In the genomic region with DNA sequence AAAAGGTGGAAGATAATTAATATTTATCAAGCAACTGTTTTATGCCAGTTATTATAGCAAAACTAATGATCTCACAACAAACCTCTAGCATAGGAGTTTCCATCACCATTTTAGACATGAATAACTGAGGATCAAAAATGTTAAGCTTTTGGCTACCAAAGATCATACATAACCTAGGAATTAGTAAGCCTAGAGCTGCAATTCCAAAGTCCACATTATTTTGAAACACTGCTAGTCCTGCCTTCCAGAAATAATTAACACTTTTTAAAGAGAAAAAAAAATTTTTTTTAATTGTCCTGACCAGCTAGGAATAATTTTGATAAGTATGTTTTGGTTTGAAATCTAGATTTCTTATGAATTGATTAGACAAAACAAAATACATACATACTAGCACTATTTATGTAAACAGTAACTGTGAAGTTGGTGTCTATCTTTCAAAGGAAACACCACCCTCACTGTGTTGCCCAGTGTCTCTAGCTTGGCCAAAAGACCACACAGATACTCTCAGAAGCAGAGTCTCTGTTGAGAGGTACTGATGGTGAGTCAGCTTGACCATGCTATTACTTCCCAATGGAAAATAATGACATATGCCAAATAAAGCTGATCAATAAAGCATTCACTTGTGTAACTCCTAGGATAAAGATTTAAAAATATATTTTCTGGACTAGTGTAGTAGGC, we compare ENCODE assay signal across 21 cellular contexts.
DNase-seq lines count a peak whose midpoint lies in the region; ATAC-seq, FAIRE-seq and TF ChIP-seq lines count a peak whose summit lies in the region.
"Had no signal": no experiment of that assay in that cellular context is flagged by ENCODE, and none has a peak within 500 bp of the region (broad histone marks: within the 10 kb centered on the region; RNA-seq: fewer than 3 reads in every experiment).

No MANE protein-coding gene starts in this region.

- H3K79me2 ChIP-seq in GM23248 (ENCODE audit: insufficient read depth) = no peaks in the 10 kb centered on the region
- H3K79me2 ChIP-seq in HepG2 (ENCODE audit: insufficient read depth, low read length) = no peaks in the 10 kb centered on the region

- no peaks in the 10 kb centered on the region for H3F3A ChIP-seq in GM23248 (ENCODE audit: insufficient read depth)

- peak; percentile 5 for DNase-seq in GM23248
- DNase-seq in HepG2 (ENCODE audit: low spot score) = no peak
- no peak for DNase-seq in right lobe of liver
- DNase-seq in hypothalamus (lab: John Stamatoyannopoulos, UW) = no peak
- DNase-seq in NCI-H2196 (lab: John Stamatoyannopoulos, UW; ENCODE audit: unreplicated experiment) = no peak
- DNase-seq: 8988T; AML-193; Caco-2; Calu3; CD4-positive, alpha-beta T cell; CD8-positive, alpha-beta T cell; DMS79 treated with DMSO at 0.1 percent for 48 hours; GF-D8 had no signal

- intact Hi-C loops in HepG2 (cut with micrococcal nuclease; ENCODE audit: unreplicated experiment) = no loop called here
- intact Hi-C loops in right lobe of liver (cut with DNase I) = no loop called here

- CTCF ChIA-PET in HepG2 (lab: Yijun Ruan, JAX; ENCODE audit: low intra/inter-chr PET ratio, low total read pairs) = no interaction called here

- peak; percentile 36; the same call in 1 of the 3 replicates for ATAC-seq in HepG2
- peak; percentile 59 to 96 (median 72) for ATAC-seq in right lobe of liver
- no peak for ATAC-seq in HG03139 (IDR thresholded peaks at IDR 0.05; ENCODE audit: unreplicated experiment)
- ATAC-seq in GM19463 (IDR thresholded peaks at IDR 0.05; ENCODE audit: unreplicated experiment) = no peak
- ATAC-seq: CD8-positive, alpha-beta T cell had no signal

- H4K20me1 ChIP-seq in GM23248 (ENCODE audit: insufficient read depth) = no peaks in the 10 kb centered on the region
- H4K20me1 ChIP-seq in HepG2 (ENCODE audit: insufficient read depth, low read length) = no peaks in the 10 kb centered on the region
- H4K20me1 ChIP-seq: BLaER1 treated with 17β-estradiol and CSF1 and Interleukin-3, amounts not matched to agents 10 nM and 100 nM had no signal

- TF ChIP-seq RAD21 in HepG2 (CRISPR knock-in tag; IDR thresholded peaks at IDR 0.05) = no peak

- 0 out of 2 replicates have a peak, but pooled peaks cover 4% of the 10 kb centered on the region for H3K9me2 ChIP-seq in GM23248 (ENCODE audit: insufficient read depth)

- no peak overlapping the region for H3K9ac ChIP-seq in GM23248
- no peak overlapping the region for H3K9ac ChIP-seq in HepG2 (ENCODE audit: insufficient read depth, low read depth, low read length)
- H3K9ac ChIP-seq: BLaER1 treated with 17β-estradiol and CSF1 and Interleukin-3, amounts not matched to agents 10 nM and 100 nM had no signal

- no peaks in the 10 kb centered on the region for H3K4me1 ChIP-seq in GM23248 (ENCODE audit: insufficient read depth)
- no peaks in the 10 kb centered on the region for H3K4me1 ChIP-seq in HepG2 (ENCODE audit: insufficient read depth, low read length)
- peaks cover 0 to 5% (median 2%) of the 10 kb centered on the region in 4 donors for H3K4me1 ChIP-seq in right lobe of liver
- H3K4me1 ChIP-seq: BLaER1 treated with 17β-estradiol and CSF1 and Interleukin-3, amounts not matched to agents 10 nM and 100 nM; Caco-2 had no signal

- no peak for FAIRE-seq in HepG2 (lab: Jason Lieb, UNC)
- FAIRE-seq: A204.1, G401.6, GM12891, GM19239 had no signal

- no peak overlapping the region for H3K4me2 ChIP-seq in GM23248 (ENCODE audit: unreplicated experiment)
- no peak overlapping the region for H3K4me2 ChIP-seq in HepG2 (ENCODE audit: low read depth, low read length)
- H3K4me2 ChIP-seq: BLaER1 treated with 17β-estradiol and CSF1 and Interleukin-3, amounts not matched to agents 10 nM and 100 nM had no signal

- BruUV-seq in HepG2 (replicated peaks; lab: Mats Ljungman, UMichigan) = no TSS peak

- TF ChIP-seq EP300 in HepG2 (IDR thresholded peaks at IDR 0.05; ENCODE audit: low read depth in 2 of 2, low read length in 2 of 2) (no peak), HepG2 (CRISPR knock-in tag; IDR thresholded peaks at IDR 0.05; ENCODE audit: borderline replicate concordance) (no peak)

- H3K4me3 ChIP-seq in GM23248 = no peak overlapping the region
- H3K4me3 ChIP-seq in HepG2 (replicated peaks in 1 of 3; ENCODE audit: insufficient read depth in 1 of 3, low read depth in 2 of 3, low read length in 3 of 3) = no peak overlapping the region
- H3K4me3 ChIP-seq in right lobe of liver = no peak overlapping the region
- H3K4me3 ChIP-seq: BLaER1 treated with 17β-estradiol and CSF1 and Interleukin-3, amounts not matched to agents 10 nM and 100 nM had no signal

- H2AFZ ChIP-seq in GM23248 = no peak overlapping the region
- H2AFZ ChIP-seq in HepG2 (ENCODE audit: low read length) = no peak overlapping the region

- TF ChIP-seq POLR2A in HepG2 (IDR thresholded peaks at IDR 0.05; ENCODE audit: insufficient read depth in 1 of 2, low read depth in 2 of 2, low read length in 2 of 2) (no peak), right lobe of liver (IDR thresholded peaks at IDR 0.05) (no peak)

- H3K9me3 ChIP-seq in GM23248 (ENCODE audit: low read depth) (no peaks in the 10 kb centered on the region), HepG2 (ENCODE audit: low read length) (no peaks in the 10 kb centered on the region), right lobe of liver (no peaks in the 10 kb centered on the region)
- H3K9me3 ChIP-seq: BLaER1 treated with 17β-estradiol and CSF1 and Interleukin-3, amounts not matched to agents 10 nM and 100 nM; Caco-2 had no signal

- POLR2A ChIA-PET in HepG2 (lab: Yijun Ruan, JAX) = no interaction called here

- H3K27me3 ChIP-seq in GM23248 (replicated peaks; ENCODE audit: insufficient read depth) (no peaks in the 10 kb centered on the region), HepG2 (ENCODE audit: control insufficient read depth in 1 of 2, insufficient read depth in 2 of 2, low read length in 2 of 2) (no peaks in the 10 kb centered on the region), right lobe of liver (no peaks in the 10 kb centered on the region)
- H3K27me3 ChIP-seq: BLaER1 treated with 17β-estradiol and CSF1 and Interleukin-3, amounts not matched to agents 10 nM and 100 nM had no signal

- H3K36me3 ChIP-seq in GM23248 (ENCODE audit: low read depth) (no peaks in the 10 kb centered on the region), HepG2 (replicated peaks in 1 of 2; ENCODE audit: control insufficient read depth in 1 of 2, insufficient read depth in 2 of 2, low read length in 2 of 2) (no peaks in the 10 kb centered on the region), right lobe of liver (no peaks in the 10 kb centered on the region)
- H3K36me3 ChIP-seq: BLaER1 treated with 17β-estradiol and CSF1 and Interleukin-3, amounts not matched to agents 10 nM and 100 nM had no signal

- in situ Hi-C loops in GM23248 (cut with MboI) = no loop called here
- in situ Hi-C loops in HepG2 (cut with HindIII; ENCODE audit: extremely low pct_ligation_motif_present, low pct_unique_long_range_greater_than_20kb) = no loop called here

- no peak overlapping the region for H3K27ac ChIP-seq in GM23248
- H3K27ac ChIP-seq in HepG2 (ENCODE audit: extremely low read length, insufficient read depth, low read length) = no peak overlapping the region
- no peak overlapping the region for H3K27ac ChIP-seq in right lobe of liver
- H3K27ac ChIP-seq: BLaER1 treated with 17β-estradiol and CSF1 and Interleukin-3, amounts not matched to agents 10 nM and 100 nM; C4-2B had no signal

- no peak for TF ChIP-seq CTCF in HepG2 (CRISPR knock-in tag; IDR thresholded peaks at IDR 0.05)
- no peak for TF ChIP-seq CTCF in right lobe of liver (IDR thresholded peaks at IDR 0.05)

TF ChIP-seq in HepG2, 621 proteins besides CTCF, POLR2A, EP300 and RAD21:
- TF ChIP-seq HNF4A (CRISPR knock-in tag; IDR thresholded peaks at IDR 0.05) (peak; percentile 22; the same call in 1 of the 2 replicates), ZNF672 (CRISPR knock-in tag; IDR thresholded peaks at IDR 0.05) (no peak)

Comparison
In these comparisons a context has a peak if more than half of its experiments do, and no peak if none do; other contexts are left out.
1. ATAC-seq: peak in HepG2 (single experiment) and right lobe of liver (4 of 4); none in HG03139 (single experiment) and GM19463 (single experiment).